16 cellular contexts compared by ENCODE assay signal in the genomic region with DNA sequence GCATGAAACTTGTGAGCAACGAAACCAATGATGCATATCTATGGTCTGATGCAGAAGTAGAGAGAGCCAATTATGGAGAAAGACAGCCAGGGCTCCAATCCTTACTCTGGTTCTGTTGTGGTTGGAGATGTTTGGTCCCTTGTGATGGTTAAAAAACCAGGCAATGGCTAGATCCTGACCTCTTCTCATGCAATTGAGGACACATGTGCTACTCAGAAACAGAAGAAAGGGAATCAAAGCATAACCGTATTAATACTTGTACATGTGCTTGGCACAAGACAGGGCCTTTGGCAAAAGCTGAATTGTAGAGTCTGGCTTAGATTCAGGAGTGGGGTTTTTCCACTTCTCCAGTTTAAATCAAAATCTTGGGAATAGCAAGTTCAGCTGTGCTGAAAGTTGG.
"Had no signal": no experiment of that assay in that cellular context is flagged by ENCODE, and none has a peak within 500 bp of the region (broad histone marks: within the 10 kb centered on the region; RNA-seq: fewer than 3 reads in every experiment).

No MANE protein-coding gene starts in this region.

- DNase-seq: activated CD4-positive, alpha-beta T cell treated with anti-CD3 and anti-CD28 coated beads for 1 hour; activated CD4-positive, alpha-beta T cell treated with anti-CD3 and anti-CD28 coated beads, Interleukin-2, amount 50 U/mL, for 1 hour; activated CD8-positive, alpha-beta T cell treated with anti-CD3 and anti-CD28 coated beads, Interleukin-2, amount 10 ng/mL, durations not matched to agents 7 days and 5 days; activated gamma-delta T cell; colonic mucosa; esophagus squamous epithelium; head of caudate nucleus; naive thymus-derived CD8-positive, alpha-beta T cell; right lobe of liver; stimulated activated CD4-positive, alpha-beta T cell treated with anti-CD3 and anti-CD28 coated beads, Interleukin-2, amount 100 ng/mL, for 48 hours; stimulated activated naive CD4-positive, alpha-beta T cell; T-helper 9 cell; upper lobe of right lung had no signal

- H3K27me3 ChIP-seq: ascending aorta, colonic mucosa, right lobe of liver, upper lobe of right lung had no signal

- ATAC-seq: activated CD8-positive, alpha-beta T cell treated with anti-CD3 and anti-CD28 coated beads, Interleukin-2, amount 10 ng/mL, durations not matched to agents 7 days and 5 days; naive thymus-derived CD8-positive, alpha-beta T cell; right lobe of liver; upper lobe of right lung had no signal

- H3K36me3 ChIP-seq: ascending aorta, colonic mucosa, esophagus squamous epithelium, neural progenitor cell, right lobe of liver, upper lobe of right lung had no signal

- H3K9me3 ChIP-seq: ascending aorta, colonic mucosa, esophagus squamous epithelium, right lobe of liver, upper lobe of right lung had no signal

- H3K4me3 ChIP-seq: ascending aorta, colonic mucosa, esophagus squamous epithelium, lung, neural progenitor cell, right lobe of liver, upper lobe of right lung had no signal

- H3K27ac ChIP-seq: ascending aorta, colonic mucosa, esophagus squamous epithelium, neural progenitor cell, right lobe of liver, upper lobe of right lung had no signal

- H3K4me1 ChIP-seq: colonic mucosa, neural progenitor cell, right lobe of liver had no signal
